1 cellular context compared by ENCODE assay signal in the genomic region with DNA sequence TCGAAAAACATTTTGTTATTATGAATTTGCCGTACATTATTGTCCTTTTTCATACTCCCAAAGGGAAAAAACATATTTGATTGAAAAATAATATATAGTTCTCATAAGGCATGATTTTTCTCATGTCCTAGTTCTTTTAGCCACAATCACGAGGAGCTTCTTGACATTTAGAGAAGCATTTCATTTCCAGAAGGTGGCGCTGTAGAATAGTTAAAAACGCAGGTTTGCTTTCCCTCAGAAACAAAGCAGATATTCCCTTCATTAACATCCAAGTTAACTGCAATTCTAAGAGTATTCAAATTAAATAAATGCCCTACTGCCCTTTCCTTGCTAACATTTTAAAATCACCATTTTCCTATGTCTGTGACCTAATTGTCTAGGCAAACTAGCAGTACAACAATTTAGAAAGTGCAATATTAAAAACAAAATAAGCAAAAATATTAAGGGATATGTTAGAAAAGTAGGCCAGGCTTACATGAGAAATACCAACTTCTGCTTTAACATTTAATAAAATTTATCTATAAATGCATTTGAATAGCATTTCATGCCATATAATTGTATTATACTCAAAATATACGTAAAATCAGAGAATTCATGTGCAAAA.
TF ChIP-seq lines count a peak whose summit lies in the region.

No MANE protein-coding gene starts in this region.

TF ChIP-seq in GM23338, 12 proteins besides CTCF, POLR2A, EP300 and RAD21 (continued from another document):
- TF ChIP-seq, protein P1, sequence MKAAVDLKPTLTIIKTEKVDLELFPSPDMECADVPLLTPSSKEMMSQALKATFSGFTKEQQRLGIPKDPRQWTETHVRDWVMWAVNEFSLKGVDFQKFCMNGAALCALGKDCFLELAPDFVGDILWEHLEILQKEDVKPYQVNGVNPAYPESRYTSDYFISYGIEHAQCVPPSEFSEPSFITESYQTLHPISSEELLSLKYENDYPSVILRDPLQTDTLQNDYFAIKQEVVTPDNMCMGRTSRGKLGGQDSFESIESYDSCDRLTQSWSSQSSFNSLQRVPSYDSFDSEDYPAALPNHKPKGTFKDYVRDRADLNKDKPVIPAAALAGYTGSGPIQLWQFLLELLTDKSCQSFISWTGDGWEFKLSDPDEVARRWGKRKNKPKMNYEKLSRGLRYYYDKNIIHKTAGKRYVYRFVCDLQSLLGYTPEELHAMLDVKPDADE (IDR thresholded peaks at IDR 0.05): no peak
- TF ChIP-seq CREB1 (CRISPR knock-in tag; IDR thresholded peaks at IDR 0.05; ENCODE audit: low read depth): no peak
